Comparison of ENCODE assay signal across 29 cellular contexts in genomic region chr11:109377039-109377742, GRCh38. TPM values are rescaled to one million over a fixed set of nuclear protein-coding genes. Genes with fewer than 3 reads are reported as not detected.
"Had no signal": no experiment of that assay in that cellular context is flagged by ENCODE, and none has a peak within 500 bp of the region (broad histone marks: within the 10 kb centered on the region; RNA-seq: fewer than 3 reads in every experiment).

No MANE protein-coding gene starts in this region.

- H3K27me3 ChIP-seq: dorsolateral prefrontal cortex, gastrocnemius medialis, neural progenitor cell, sigmoid colon, testis, tibial artery had no signal

- H3K36me3 Mint-ChIP-seq: mesothelial cell of epicardium; naive B cell; natural killer cell treated with Interleukin-12 subunit alpha and Interleukin-12 subunit beta and Interleukin-15 and Interleukin-18, amount 100 ng/mL, for 72 hours; neural progenitor cell; stimulated activated memory B cell treated with anti-CD40 and anti-IgM and Interleukin-4, amounts not matched to agents 10 μg/mL and 1 μg/mL and 100 μg/mL, for 72 hours; type B pancreatic cell had no signal

- H3K27ac ChIP-seq: dorsolateral prefrontal cortex, epithelial cell of prostate, gastrocnemius medialis, neural progenitor cell, parathyroid adenoma, sigmoid colon, testis, tibial artery had no signal

- H3K4me3 Mint-ChIP-seq: mesothelial cell of epicardium; naive B cell; natural killer cell treated with Interleukin-12 subunit alpha and Interleukin-12 subunit beta and Interleukin-15 and Interleukin-18, amount 100 ng/mL, for 72 hours; neural progenitor cell; stimulated activated memory B cell treated with anti-CD40 and anti-IgM and Interleukin-4, amounts not matched to agents 10 μg/mL and 1 μg/mL and 100 μg/mL, for 72 hours; type B pancreatic cell had no signal

- H3K4me1 Mint-ChIP-seq: mesothelial cell of epicardium; naive B cell; neural progenitor cell; stimulated activated memory B cell treated with anti-CD40 and anti-IgM and Interleukin-4, amounts not matched to agents 10 μg/mL and 1 μg/mL and 100 μg/mL, for 72 hours had no signal

- DNase-seq: dorsolateral prefrontal cortex; effector CD4-positive, alpha-beta T cell; foreskin fibroblast; gastrocnemius medialis; head of caudate nucleus; hippocampal formation; islet precursor cell; kidney glomerular epithelial cell; mesenchymal stem cell; mucosa of descending colon; naive B cell; sigmoid colon; stimulated activated CD4-positive, alpha-beta T cell treated with anti-CD3 and anti-CD28 coated beads, Interleukin-2, amount 100 ng/mL, for 24 hours; stimulated activated CD4-positive, alpha-beta T cell treated with anti-CD3 and anti-CD28 coated beads, Interleukin-4, amount 100 ng/mL, for 4 hours; stimulated activated naive CD8-positive, alpha-beta T cell treated with anti-CD3 and anti-CD28 coated beads, Interleukin-15, Interleukin-2, amounts not matched to agents 100 U/mL and 50 U/mL, for 24 hours; substantia nigra; testis; tibial artery had no signal

- ATAC-seq: esophagus mucosa; gastrocnemius medialis; mucosa of descending colon; natural killer cell treated with Interleukin-12 subunit alpha and Interleukin-12 subunit beta and Interleukin-15 and Interleukin-18, amount 100 ng/mL, for 72 hours; stimulated activated memory B cell treated with anti-CD40 and anti-IgM and Interleukin-4, amounts not matched to agents 10 μg/mL and 1 μg/mL and 100 μg/mL, for 72 hours; stimulated activated naive CD8-positive, alpha-beta T cell treated with anti-CD3 and anti-CD28 coated beads, Interleukin-15, Interleukin-2, amounts not matched to agents 100 U/mL and 50 U/mL, for 24 hours had no signal

- H3K27ac Mint-ChIP-seq: mesothelial cell of epicardium; naive B cell; natural killer cell treated with Interleukin-12 subunit alpha and Interleukin-12 subunit beta and Interleukin-15 and Interleukin-18, amount 100 ng/mL, for 72 hours; neural progenitor cell; progenitor cell of endocrine pancreas; stimulated activated memory B cell treated with anti-CD40 and anti-IgM and Interleukin-4, amounts not matched to agents 10 μg/mL and 1 μg/mL and 100 μg/mL, for 72 hours; type B pancreatic cell had no signal

- H3K9me3 Mint-ChIP-seq: mesothelial cell of epicardium; natural killer cell treated with Interleukin-12 subunit alpha and Interleukin-12 subunit beta and Interleukin-15 and Interleukin-18, amount 100 ng/mL, for 72 hours; neural progenitor cell; type B pancreatic cell had no signal

- H3K4me3 ChIP-seq: dorsolateral prefrontal cortex, gastrocnemius medialis, mucosa of descending colon, neural progenitor cell, sigmoid colon, testis, tibial artery had no signal

- H3K9me3 ChIP-seq: gastrocnemius medialis, mucosa of descending colon, sigmoid colon, testis, tibial artery had no signal

- H3K27me3 Mint-ChIP-seq: stimulated activated memory B cell treated with anti-CD40 and anti-IgM and Interleukin-4, amounts not matched to agents 10 μg/mL and 1 μg/mL and 100 μg/mL, for 72 hours; type B pancreatic cell had no signal

- H3K36me3 ChIP-seq: gastrocnemius medialis, neural progenitor cell, sigmoid colon, tibial artery had no signal

RNA-seq across cellular contexts. Expression of gene C11orf87, which starts 44.8 kb away (rescaled TPM):
- total RNA-seq: gastrocnemius medialis; lung microvascular endothelial cell; mucosa of descending colon; natural killer cell treated with Interleukin-12 subunit alpha and Interleukin-12 subunit beta and Interleukin-15 and Interleukin-18, amount 100 ng/mL, for 72 hours; sigmoid colon had no signal
- polyA plus RNA-seq: sigmoid colon, urinary bladder had no signal
